ENCODE assay signal across 36 cellular contexts in the genomic region with DNA sequence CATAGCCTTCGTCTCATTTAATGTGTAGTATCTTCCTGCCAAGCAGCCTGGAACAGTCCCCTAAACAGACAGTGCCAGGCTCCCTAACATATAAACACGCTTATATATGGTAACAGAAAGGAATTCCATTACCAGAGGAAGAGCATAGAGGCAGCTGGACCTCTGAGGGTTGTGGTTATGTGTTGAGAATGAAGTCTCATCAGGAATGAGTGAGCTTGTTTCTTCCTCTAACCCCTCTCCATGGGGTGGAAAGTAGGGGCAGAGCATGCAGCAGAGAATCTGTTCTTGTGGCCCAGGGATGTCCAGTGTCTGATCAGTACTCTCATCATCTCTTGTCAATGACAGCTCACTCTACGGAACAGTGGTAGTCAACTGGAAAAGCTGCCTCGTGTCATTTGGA. TPM values are rescaled to one million over a fixed set of nuclear protein-coding genes. Genes with fewer than 3 reads are reported as not detected.
"Had no signal": no experiment of that assay in that cellular context is flagged by ENCODE, and none has a peak within 500 bp of the region (broad histone marks: within the 10 kb centered on the region; RNA-seq: fewer than 3 reads in every experiment).

No MANE protein-coding gene starts in this region.

- H3K4me3 ChIP-seq: adrenal gland, body of pancreas, breast epithelium had no signal

- H3K9me3 ChIP-seq: adrenal gland, body of pancreas, breast epithelium had no signal

- H3K27me3 ChIP-seq: adrenal gland, body of pancreas, brain microvascular endothelial cell, breast epithelium had no signal

- DNase-seq: activated B cell treated with CpG ODN at 0.5 μM for 24 hours; activated CD4-positive, alpha-beta memory T cell treated with anti-CD3 and anti-CD28 coated beads for 36 hours; activated CD4-positive, alpha-beta T cell treated with anti-CD3 and anti-CD28 coated beads for 4 hours; activated CD4-positive, alpha-beta T cell treated with anti-CD3 and anti-CD28 coated beads, Interleukin-2, amount 50 U/mL, for 1 hour; activated CD4-positive, alpha-beta T cell treated with anti-CD3 and anti-CD28 coated beads, Interleukin-2, amount 50 U/mL, for 4 hours; activated CD4-positive, CD25-positive, alpha-beta regulatory T cell treated with anti-CD3 and anti-CD28 coated beads, Interleukin-2, amount 50 U/mL, for 72 hours; activated CD8-positive, alpha-beta memory T cell treated with anti-CD3 and anti-CD28 coated beads, Interleukin-2, amount 50 U/mL, for 4 hours; activated CD8-positive, alpha-beta T cell treated with anti-CD3 and anti-CD28 coated beads for 36 hours; activated effector memory CD4-positive, alpha-beta T cell treated with anti-CD3 and anti-CD28 coated beads, Interleukin-2, amount 50 U/mL, for 16 hours; activated gamma-delta T cell treated with Interleukin-2 at 50 U/mL for 16 hours; activated naive CD4-positive, alpha-beta T cell; activated naive CD4-positive, alpha-beta T cell treated with anti-CD3 and anti-CD28 coated beads for 36 hours; activated naive CD4-positive, alpha-beta T cell treated with anti-CD3 and anti-CD28 coated beads, Interleukin-2, amount 50 U/mL, for 16 hours; activated naive CD8-positive, alpha-beta T cell treated with anti-CD3 and anti-CD28 coated beads for 36 hours; activated T-cell treated with anti-CD3 and anti-CD28 coated beads for 4 hours; activated T-cell treated with anti-CD3 and anti-CD28 coated beads, Interleukin-2, amount 50 U/mL, for 1 hour; activated T-cell treated with anti-CD3 and anti-CD28 coated beads, Interleukin-2, amount 50 U/mL, for 4 hours; activated T-cell treated with anti-CD3 and anti-CD28 coated beads, Interleukin-2, amount 50 U/mL, for 72 hours; adrenal gland; amniotic stem cell; aorta; body of pancreas; brain microvascular endothelial cell; central memory CD4-positive, alpha-beta T cell; SW 1271; T-helper 1 cell; T-helper 2 cell; T-helper 9 cell had no signal

- H3K27ac ChIP-seq: adrenal gland, body of pancreas, brain microvascular endothelial cell, breast epithelium, VCaP had no signal

- H3K4me1 ChIP-seq: adrenal gland, body of pancreas, breast epithelium had no signal

- H3K36me3 ChIP-seq: adrenal gland, brain microvascular endothelial cell, breast epithelium had no signal

- ATAC-seq: activated CD8-positive, alpha-beta T cell treated with anti-CD3 and anti-CD28 coated beads for 36 hours; activated naive CD4-positive, alpha-beta T cell treated with anti-CD3 and anti-CD28 coated beads, Interleukin-2, amount 50 U/mL, for 72 hours; activated T-cell treated with anti-CD3 and anti-CD28 coated beads, Interleukin-2, amount 50 U/mL, for 4 hours; activated T-cell treated with anti-CD3 and anti-CD28 coated beads, Interleukin-2, amount 50 U/mL, for 72 hours; activated T-helper 17 cell treated with anti-CD3 and anti-CD28 coated beads, Interleukin-2, amount 50 U/mL, for 72 hours; body of pancreas had no signal

- H3K9me3 Mint-ChIP-seq: activated CD4-positive, alpha-beta memory T cell treated with anti-CD3 and anti-CD28 coated beads for 36 hours; activated CD8-positive, alpha-beta T cell treated with anti-CD3 and anti-CD28 coated beads for 36 hours; activated naive CD4-positive, alpha-beta T cell treated with anti-CD3 and anti-CD28 coated beads for 36 hours; activated naive CD8-positive, alpha-beta T cell treated with anti-CD3 and anti-CD28 coated beads for 36 hours; activated T-cell treated with anti-CD3 and anti-CD28 coated beads, Interleukin-2, amount 50 U/mL, for 4 hours; activated T-helper 1 cell treated with anti-CD3 and anti-CD28 coated beads, Interleukin-12 subunit alpha, Interleukin-12 subunit beta, Interleukin-2, Interleukin-4 antibody, amounts not matched to agents 30 ng/mL and 10 ng/mL and 1 ng/mL, durations not matched to agents 14 hours and 24 hours and 36 hours; activated T-helper 17 cell treated with anti-CD3 and anti-CD28 coated beads, Interleukin-2, amount 50 U/mL, for 72 hours; T-helper 1 cell treated with Interleukin-12 subunit alpha and Interleukin-12 subunit beta and Interleukin-4 antibody, amounts not matched to agents 30 μg/mL and 1 μg/mL, for 36 hours; T-helper 2 cell treated with Interferon-gamma antibody and Interleukin-4, amounts not matched to agents 5 μg/mL and 100 μg/mL, for 36 hours had no signal

- H3K27me3 Mint-ChIP-seq: activated B cell treated with CpG ODN at 0.5 μM for 24 hours; activated CD4-positive, alpha-beta memory T cell treated with anti-CD3 and anti-CD28 coated beads for 36 hours; activated CD8-positive, alpha-beta T cell treated with anti-CD3 and anti-CD28 coated beads for 36 hours had no signal

- H3K27ac Mint-ChIP-seq: activated B cell treated with CpG ODN at 0.5 μM for 24 hours; activated CD4-positive, alpha-beta memory T cell treated with anti-CD3 and anti-CD28 coated beads for 36 hours; activated CD8-positive, alpha-beta T cell treated with anti-CD3 and anti-CD28 coated beads for 36 hours; activated naive CD4-positive, alpha-beta T cell treated with anti-CD3 and anti-CD28 coated beads for 36 hours; activated naive CD4-positive, alpha-beta T cell treated with anti-CD3 and anti-CD28 coated beads, Interleukin-2, amount 50 U/mL, for 72 hours; activated naive CD8-positive, alpha-beta T cell treated with anti-CD3 and anti-CD28 coated beads for 36 hours; activated T-cell treated with anti-CD3 and anti-CD28 coated beads, Interleukin-2, amount 50 U/mL, for 72 hours; activated T-helper 1 cell treated with anti-CD3 and anti-CD28 coated beads, Interleukin-12 subunit alpha, Interleukin-12 subunit beta, Interleukin-2, Interleukin-4 antibody, amounts not matched to agents 30 ng/mL and 10 ng/mL and 1 ng/mL, durations not matched to agents 14 hours and 24 hours and 36 hours; activated T-helper 17 cell treated with anti-CD3 and anti-CD28 coated beads, Interleukin-2, amount 50 U/mL, for 72 hours; T-helper 1 cell treated with Interleukin-12 subunit alpha and Interleukin-12 subunit beta and Interleukin-4 antibody, amounts not matched to agents 30 μg/mL and 1 μg/mL, for 36 hours; T-helper 2 cell treated with Interferon-gamma antibody and Interleukin-4, amounts not matched to agents 5 μg/mL and 100 μg/mL, for 36 hours had no signal

- H3K36me3 Mint-ChIP-seq: activated CD4-positive, alpha-beta memory T cell treated with anti-CD3 and anti-CD28 coated beads for 36 hours; activated naive CD4-positive, alpha-beta T cell treated with anti-CD3 and anti-CD28 coated beads, Interleukin-2, amount 50 U/mL, for 72 hours; activated naive CD8-positive, alpha-beta T cell treated with anti-CD3 and anti-CD28 coated beads for 36 hours had no signal

- H3K4me3 Mint-ChIP-seq: activated B cell treated with CpG ODN at 0.5 μM for 24 hours; activated CD4-positive, alpha-beta memory T cell treated with anti-CD3 and anti-CD28 coated beads for 36 hours; activated CD8-positive, alpha-beta T cell treated with anti-CD3 and anti-CD28 coated beads for 36 hours; activated naive CD4-positive, alpha-beta T cell treated with anti-CD3 and anti-CD28 coated beads for 36 hours; activated naive CD8-positive, alpha-beta T cell treated with anti-CD3 and anti-CD28 coated beads for 36 hours; activated T-cell treated with anti-CD3 and anti-CD28 coated beads, Interleukin-2, amount 50 U/mL, for 4 hours; activated T-cell treated with anti-CD3 and anti-CD28 coated beads, Interleukin-2, amount 50 U/mL, for 72 hours; activated T-helper 1 cell treated with anti-CD3 and anti-CD28 coated beads, Interleukin-12 subunit alpha, Interleukin-12 subunit beta, Interleukin-2, Interleukin-4 antibody, amounts not matched to agents 30 ng/mL and 10 ng/mL and 1 ng/mL, durations not matched to agents 14 hours and 24 hours and 36 hours; activated T-helper 17 cell treated with anti-CD3 and anti-CD28 coated beads, Interleukin-2, amount 50 U/mL, for 72 hours; T-helper 1 cell treated with Interleukin-12 subunit alpha and Interleukin-12 subunit beta and Interleukin-4 antibody, amounts not matched to agents 30 μg/mL and 1 μg/mL, for 36 hours; T-helper 2 cell treated with Interferon-gamma antibody and Interleukin-4, amounts not matched to agents 5 μg/mL and 100 μg/mL, for 36 hours had no signal

- H3K4me1 Mint-ChIP-seq: activated B cell treated with CpG ODN at 0.5 μM for 24 hours; activated naive CD8-positive, alpha-beta T cell treated with anti-CD3 and anti-CD28 coated beads for 36 hours; activated T-helper 17 cell treated with anti-CD3 and anti-CD28 coated beads, Interleukin-2, amount 50 U/mL, for 72 hours had no signal

RNA-seq across cellular contexts. Expression of a gene that starts 11.3 kb away (rescaled TPM):
- total RNA-seq: activated B cell treated with CpG ODN at 0.5 μM for 24 hours; activated CD4-positive, alpha-beta memory T cell treated with anti-CD3 and anti-CD28 coated beads for 36 hours; activated CD8-positive, alpha-beta memory T cell treated with anti-CD3 and anti-CD28 coated beads for 36 hours; activated CD8-positive, alpha-beta T cell treated with anti-CD3 and anti-CD28 coated beads for 36 hours; activated naive CD4-positive, alpha-beta T cell treated with anti-CD3 and anti-CD28 coated beads for 36 hours; activated naive CD4-positive, alpha-beta T cell treated with anti-CD3 and anti-CD28 coated beads, Interleukin-2, amount 50 U/mL, for 72 hours; activated naive CD8-positive, alpha-beta T cell treated with anti-CD3 and anti-CD28 coated beads for 36 hours; activated T-cell treated with anti-CD3 and anti-CD28 coated beads, Interleukin-2, amount 50 U/mL, for 4 hours; activated T-cell treated with anti-CD3 and anti-CD28 coated beads, Interleukin-2, amount 50 U/mL, for 72 hours; activated T-helper 17 cell treated with anti-CD3 and anti-CD28 coated beads, Interleukin-2, amount 50 U/mL, for 72 hours had no signal
